In genomic region chr4:124097447-124097846, GRCh38 we compare ENCODE assay signal across 1 cellular context.
TF ChIP-seq lines count a peak whose summit lies in the region.

No MANE protein-coding gene starts in this region.

TF ChIP-seq in H1, 55 proteins besides CTCF, POLR2A, EP300 and RAD21:
- TF ChIP-seq SP2 (IDR thresholded peaks at IDR 0.05; ENCODE audit: low read length) (no peak), CEBPB (IDR thresholded peaks at IDR 0.05; ENCODE audit: low read depth, low read length) (no peak), RFX5 (IDR thresholded peaks at IDR 0.05; ENCODE audit: borderline replicate concordance, low read depth, low read length) (no peak), NRF1 (IDR thresholded peaks at IDR 0.05; ENCODE audit: low read depth, low read length) (no peak), SIRT6 (IDR thresholded peaks at IDR 0.05; ENCODE audit: low read length) (no peak), ASH2L (IDR thresholded peaks at IDR 0.05; ENCODE audit: low read length) (no peak), SAP30 (IDR thresholded peaks at IDR 0.05; ENCODE audit: insufficient read depth, insufficient replicate concordance, low read length) (no peak), KDM1A (IDR thresholded peaks at IDR 0.05; ENCODE audit: borderline replicate concordance, low read length) (no peak), GTF2F1 (IDR thresholded peaks at IDR 0.05; ENCODE audit: borderline replicate concordance, low read depth, low read length) (no peak), RXRA (IDR thresholded peaks at IDR 0.05; ENCODE audit: insufficient read depth, low read depth, low read length) (no peak), PHF8 (conservative IDR thresholded peaks at IDR 0.05; ENCODE audit: low read depth, low read length) (no peak)
- TF ChIP-seq, protein P1, sequence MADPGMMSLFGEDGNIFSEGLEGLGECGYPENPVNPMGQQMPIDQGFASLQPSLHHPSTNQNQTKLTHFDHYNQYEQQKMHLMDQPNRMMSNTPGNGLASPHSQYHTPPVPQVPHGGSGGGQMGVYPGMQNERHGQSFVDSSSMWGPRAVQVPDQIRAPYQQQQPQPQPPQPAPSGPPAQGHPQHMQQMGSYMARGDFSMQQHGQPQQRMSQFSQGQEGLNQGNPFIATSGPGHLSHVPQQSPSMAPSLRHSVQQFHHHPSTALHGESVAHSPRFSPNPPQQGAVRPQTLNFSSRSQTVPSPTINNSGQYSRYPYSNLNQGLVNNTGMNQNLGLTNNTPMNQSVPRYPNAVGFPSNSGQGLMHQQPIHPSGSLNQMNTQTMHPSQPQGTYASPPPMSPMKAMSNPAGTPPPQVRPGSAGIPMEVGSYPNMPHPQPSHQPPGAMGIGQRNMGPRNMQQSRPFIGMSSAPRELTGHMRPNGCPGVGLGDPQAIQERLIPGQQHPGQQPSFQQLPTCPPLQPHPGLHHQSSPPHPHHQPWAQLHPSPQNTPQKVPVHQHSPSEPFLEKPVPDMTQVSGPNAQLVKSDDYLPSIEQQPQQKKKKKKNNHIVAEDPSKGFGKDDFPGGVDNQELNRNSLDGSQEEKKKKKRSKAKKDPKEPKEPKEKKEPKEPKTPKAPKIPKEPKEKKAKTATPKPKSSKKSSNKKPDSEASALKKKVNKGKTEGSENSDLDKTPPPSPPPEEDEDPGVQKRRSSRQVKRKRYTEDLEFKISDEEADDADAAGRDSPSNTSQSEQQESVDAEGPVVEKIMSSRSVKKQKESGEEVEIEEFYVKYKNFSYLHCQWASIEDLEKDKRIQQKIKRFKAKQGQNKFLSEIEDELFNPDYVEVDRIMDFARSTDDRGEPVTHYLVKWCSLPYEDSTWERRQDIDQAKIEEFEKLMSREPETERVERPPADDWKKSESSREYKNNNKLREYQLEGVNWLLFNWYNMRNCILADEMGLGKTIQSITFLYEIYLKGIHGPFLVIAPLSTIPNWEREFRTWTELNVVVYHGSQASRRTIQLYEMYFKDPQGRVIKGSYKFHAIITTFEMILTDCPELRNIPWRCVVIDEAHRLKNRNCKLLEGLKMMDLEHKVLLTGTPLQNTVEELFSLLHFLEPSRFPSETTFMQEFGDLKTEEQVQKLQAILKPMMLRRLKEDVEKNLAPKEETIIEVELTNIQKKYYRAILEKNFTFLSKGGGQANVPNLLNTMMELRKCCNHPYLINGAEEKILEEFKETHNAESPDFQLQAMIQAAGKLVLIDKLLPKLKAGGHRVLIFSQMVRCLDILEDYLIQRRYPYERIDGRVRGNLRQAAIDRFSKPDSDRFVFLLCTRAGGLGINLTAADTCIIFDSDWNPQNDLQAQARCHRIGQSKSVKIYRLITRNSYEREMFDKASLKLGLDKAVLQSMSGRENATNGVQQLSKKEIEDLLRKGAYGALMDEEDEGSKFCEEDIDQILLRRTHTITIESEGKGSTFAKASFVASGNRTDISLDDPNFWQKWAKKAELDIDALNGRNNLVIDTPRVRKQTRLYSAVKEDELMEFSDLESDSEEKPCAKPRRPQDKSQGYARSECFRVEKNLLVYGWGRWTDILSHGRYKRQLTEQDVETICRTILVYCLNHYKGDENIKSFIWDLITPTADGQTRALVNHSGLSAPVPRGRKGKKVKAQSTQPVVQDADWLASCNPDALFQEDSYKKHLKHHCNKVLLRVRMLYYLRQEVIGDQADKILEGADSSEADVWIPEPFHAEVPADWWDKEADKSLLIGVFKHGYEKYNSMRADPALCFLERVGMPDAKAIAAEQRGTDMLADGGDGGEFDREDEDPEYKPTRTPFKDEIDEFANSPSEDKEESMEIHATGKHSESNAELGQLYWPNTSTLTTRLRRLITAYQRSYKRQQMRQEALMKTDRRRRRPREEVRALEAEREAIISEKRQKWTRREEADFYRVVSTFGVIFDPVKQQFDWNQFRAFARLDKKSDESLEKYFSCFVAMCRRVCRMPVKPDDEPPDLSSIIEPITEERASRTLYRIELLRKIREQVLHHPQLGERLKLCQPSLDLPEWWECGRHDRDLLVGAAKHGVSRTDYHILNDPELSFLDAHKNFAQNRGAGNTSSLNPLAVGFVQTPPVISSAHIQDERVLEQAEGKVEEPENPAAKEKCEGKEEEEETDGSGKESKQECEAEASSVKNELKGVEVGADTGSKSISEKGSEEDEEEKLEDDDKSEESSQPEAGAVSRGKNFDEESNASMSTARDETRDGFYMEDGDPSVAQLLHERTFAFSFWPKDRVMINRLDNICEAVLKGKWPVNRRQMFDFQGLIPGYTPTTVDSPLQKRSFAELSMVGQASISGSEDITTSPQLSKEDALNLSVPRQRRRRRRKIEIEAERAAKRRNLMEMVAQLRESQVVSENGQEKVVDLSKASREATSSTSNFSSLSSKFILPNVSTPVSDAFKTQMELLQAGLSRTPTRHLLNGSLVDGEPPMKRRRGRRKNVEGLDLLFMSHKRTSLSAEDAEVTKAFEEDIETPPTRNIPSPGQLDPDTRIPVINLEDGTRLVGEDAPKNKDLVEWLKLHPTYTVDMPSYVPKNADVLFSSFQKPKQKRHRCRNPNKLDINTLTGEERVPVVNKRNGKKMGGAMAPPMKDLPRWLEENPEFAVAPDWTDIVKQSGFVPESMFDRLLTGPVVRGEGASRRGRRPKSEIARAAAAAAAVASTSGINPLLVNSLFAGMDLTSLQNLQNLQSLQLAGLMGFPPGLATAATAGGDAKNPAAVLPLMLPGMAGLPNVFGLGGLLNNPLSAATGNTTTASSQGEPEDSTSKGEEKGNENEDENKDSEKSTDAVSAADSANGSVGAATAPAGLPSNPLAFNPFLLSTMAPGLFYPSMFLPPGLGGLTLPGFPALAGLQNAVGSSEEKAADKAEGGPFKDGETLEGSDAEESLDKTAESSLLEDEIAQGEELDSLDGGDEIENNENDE (IDR thresholded peaks at IDR 0.05; ENCODE audit: insufficient replicate concordance, low read length), result no peak
